In the genomic region with DNA sequence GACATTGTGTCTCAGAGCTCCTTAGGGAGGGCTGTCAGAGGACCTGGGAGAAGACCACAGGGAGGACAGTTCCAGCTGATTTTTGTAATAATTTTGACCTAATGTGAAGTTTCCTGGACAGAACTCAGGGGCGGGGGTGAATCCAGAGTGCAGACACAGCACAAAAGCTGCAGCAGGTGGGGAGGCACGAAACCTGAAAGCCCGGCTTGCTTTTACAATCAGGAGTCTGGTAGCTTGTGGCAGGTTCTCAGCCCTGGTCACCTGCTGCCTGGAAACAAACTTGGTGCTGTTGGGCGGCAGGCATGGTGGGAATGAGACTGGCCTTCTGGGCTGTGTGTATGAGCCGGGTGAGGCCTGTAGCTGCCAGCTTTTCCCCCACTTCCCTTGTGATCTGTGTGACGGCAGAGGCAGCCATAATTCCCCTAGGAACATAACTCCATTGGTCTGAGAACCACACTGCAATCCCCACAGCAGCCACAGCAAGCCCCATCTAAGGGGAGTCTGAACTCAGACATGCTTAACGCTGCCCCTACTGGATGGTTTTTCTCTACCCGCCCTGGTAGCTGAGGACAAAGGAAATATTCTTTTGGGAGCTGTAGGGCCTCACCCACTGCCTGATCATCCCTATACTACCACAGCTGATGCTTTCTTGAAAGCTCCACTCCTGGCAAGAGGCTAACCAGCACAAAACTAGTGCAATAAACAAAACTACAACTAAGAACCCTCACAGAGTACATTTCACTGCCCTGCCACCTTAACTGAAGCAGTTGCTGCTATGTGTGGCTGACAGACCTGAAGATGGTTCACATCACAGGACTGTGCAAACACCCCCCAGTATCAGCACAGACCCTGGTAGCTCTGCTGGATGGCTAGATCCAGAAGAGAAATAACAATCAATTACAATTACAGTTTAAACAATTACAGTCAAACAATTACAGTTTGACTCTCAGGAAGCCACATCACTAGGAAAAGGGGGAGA, we compare ENCODE assay signal across 10 cellular contexts.
DNase-seq lines count a peak whose midpoint lies in the region; ATAC-seq and TF ChIP-seq lines count a peak whose summit lies in the region.
"Had no signal": no experiment of that assay in that cellular context is flagged by ENCODE, and none has a peak within 500 bp of the region (broad histone marks: within the 10 kb centered on the region; RNA-seq: fewer than 3 reads in every experiment).

No MANE protein-coding gene starts in this region.

- H3K9ac ChIP-seq in SU-DHL-6 (ENCODE audit: low read length): no peak overlapping the region

- H3K27ac ChIP-seq in SU-DHL-6 (ENCODE audit: low read depth, low read length): no peak overlapping the region
- H3K27ac ChIP-seq: PC-9, thoracic aorta had no signal

- no peaks in the 10 kb centered on the region for H3K27me3 ChIP-seq in SU-DHL-6 (ENCODE audit: low read length)

- no peaks in the 10 kb centered on the region for H3K36me3 ChIP-seq in SU-DHL-6 (ENCODE audit: low read length)
- H3K36me3 ChIP-seq: thoracic aorta had no signal

- H3K79me2 ChIP-seq in SU-DHL-6 (ENCODE audit: insufficient read depth, low read length): no peaks in the 10 kb centered on the region

- no peak overlapping the region for H2AFZ ChIP-seq in SU-DHL-6 (ENCODE audit: low read depth, low read length, severe bottlenecking)

- no peaks in the 10 kb centered on the region for H3K9me2 ChIP-seq in SU-DHL-6 (replicated peaks; ENCODE audit: insufficient read depth, low read length)

- no peak overlapping the region for H3K4me2 ChIP-seq in SU-DHL-6 (ENCODE audit: low read depth, low read length, poor library complexity, severe bottlenecking)
- H3K4me2 ChIP-seq: PC-9 had no signal

- DNase-seq in GM10248 (ENCODE audit: extremely low spot score) (no peak), left colon (no peak), omental fat pad (ENCODE audit: low spot score) (no peak), T-helper 9 cell (no peak)

- peak; percentile 86 for ATAC-seq in GM21381 (IDR thresholded peaks at IDR 0.05; ENCODE audit: unreplicated experiment)
- peak; percentile 96 for ATAC-seq in HG03469 (IDR thresholded peaks at IDR 0.05; ENCODE audit: unreplicated experiment)
- ATAC-seq in left colon: peak; percentile 34
- ATAC-seq in omental fat pad (ENCODE audit: low FRiP score): no peak
- no peak for ATAC-seq in GM19328 (IDR thresholded peaks at IDR 0.05; ENCODE audit: unreplicated experiment)

- no peaks in the 10 kb centered on the region for H3F3A ChIP-seq in SU-DHL-6 (ENCODE audit: insufficient read depth)

- POLR2A ChIA-PET in GM10248 (lab: Yijun Ruan, JAX): no interaction called here

- CTCF ChIA-PET in GM10248 (lab: Yijun Ruan, JAX): interaction anchor here (0.9 to 1.6 kb wide), 5 partner anchors 9 to 39 kb away, joined by 3 to 5 read pairs (median 3); no protein-coding TSS in a partner anchor

- H3K9me3 ChIP-seq in SU-DHL-6 (ENCODE audit: insufficient read depth, low read length): no peaks in the 10 kb centered on the region
- H3K9me3 ChIP-seq: thoracic aorta had no signal

- intact Hi-C loops in left colon (cut with DNase I, micrococcal nuclease): no loop called here

- no peaks in the 10 kb centered on the region for H4K20me1 ChIP-seq in SU-DHL-6 (ENCODE audit: low read depth, low read length)

- TF ChIP-seq CTCF in GM10248 (IDR thresholded peaks at IDR 0.05; ENCODE audit: control extremely low read depth, extremely low read depth, low read depth, missing control alignments): peak; percentile 30
- peak; percentile 50 for TF ChIP-seq CTCF in SU-DHL-6 (IDR thresholded peaks at IDR 0.05; ENCODE audit: insufficient read depth, low read length, poor library complexity, severe bottlenecking)
- TF ChIP-seq CTCF in omental fat pad (IDR thresholded peaks at IDR 0.05): no peak

- no peak overlapping the region for H3K4me3 ChIP-seq in SU-DHL-6 (ENCODE audit: insufficient read depth, low read length, poor library complexity, severe bottlenecking)
- H3K4me3 ChIP-seq: PC-9, thoracic aorta had no signal

Comparison
In these comparisons a context has a peak if more than half of its experiments do, and no peak if none do; other contexts are left out.
1. CTCF ChIP-seq: peak in GM10248 (single experiment) and SU-DHL-6 (single experiment); none in omental fat pad (0 of 3).
2. ATAC-seq: peak in GM21381 (single experiment), HG03469 (single experiment) and left colon (single experiment); none in omental fat pad (single experiment) and GM19328 (single experiment).